8 cellular contexts compared by ENCODE assay signal in genomic region chr2:130337735-130338325, GRCh38. TPM values are rescaled to one million over a fixed set of nuclear protein-coding genes. Genes with fewer than 3 reads are reported as not detected.
DNase-seq lines count a peak whose midpoint lies in the region; ATAC-seq, FAIRE-seq and TF ChIP-seq lines count a peak whose summit lies in the region.

No MANE protein-coding gene starts in this region.

- TF ChIP-seq CTCF in HCT116 (IDR thresholded peaks at IDR 0.05 in 2 of 3, conservative IDR thresholded peaks at IDR 0.05 in 1 of 3; ENCODE audit: borderline replicate concordance in 1 of 3, insufficient read depth in 1 of 3, low read depth in 2 of 3, low read length in 2 of 3) (no peak), GM12878 (IDR thresholded peaks at IDR 0.05 in 2 of 3, conservative IDR thresholded peaks at IDR 0.05 in 1 of 3; ENCODE audit: control insufficient read depth in 2 of 3, extremely low read depth in 1 of 3, insufficient read depth in 1 of 3, low read depth in 3 of 3, low read length in 3 of 3) (no peak)

- SMC1A ChIA-PET in GM12878 (lab: Charles Lee; ENCODE audit: uncharacterized antibody, unreplicated experiment): interaction anchor here (1.2 to 1.4 kb wide), 2 partner anchors 35 to 38 kb away, joined by 3 to 8 read pairs; no protein-coding TSS in a partner anchor

- no peak for ATAC-seq in HCT116
- ATAC-seq in GM12878: no peak
- ATAC-seq in esophagus mucosa: no peak

- no peak for TF ChIP-seq RAD21 in HCT116 (IDR thresholded peaks at IDR 0.05; ENCODE audit: low read depth)
- TF ChIP-seq RAD21 in GM12878 (IDR thresholded peaks at IDR 0.05; ENCODE audit: insufficient read depth, low read depth, low read length): no peak

- no peak for FAIRE-seq in GM12878 (lab: Jason Lieb, UNC)

- H3K4me2 ChIP-seq in HCT116 (ENCODE audit: low read length) (peak overlapping the region; percentile 90), GM12878 (ENCODE audit: control insufficient read depth, insufficient read depth) (no peak overlapping the region)

- POLR2A ChIA-PET in HCT116 (lab: Charles Lee): no interaction called here
- POLR2A ChIA-PET in GM12878 (lab: Charles Lee): interaction anchor here (0.6 to 1.5 kb wide), 2 partner anchors 14 to 754 kb away, joined by 4 read pairs; no protein-coding TSS in a partner anchor

- peak overlapping the region; percentile 36 for H3K27ac ChIP-seq in HCT116 (ENCODE audit: low read depth, low read length)
- no peak overlapping the region for H3K27ac ChIP-seq in GM12878 (ENCODE audit: control insufficient read depth, insufficient read depth)

- no peaks in the 10 kb centered on the region for H3K9me3 ChIP-seq in HCT116 (ENCODE audit: control insufficient read depth in 1 of 2, insufficient read depth in 1 of 2, low read depth in 1 of 2, low read length in 2 of 2)
- H3K9me3 ChIP-seq in GM12878 (replicated peaks; ENCODE audit: control insufficient read depth, insufficient read depth, low read length): no peaks in the 10 kb centered on the region; the same call in 2 of the 3 replicates

- no peak for TF ChIP-seq EP300 in GM12878 (IDR thresholded peaks at IDR 0.05; ENCODE audit: borderline replicate concordance in 1 of 2, control insufficient read depth in 1 of 2, low read depth in 2 of 2, low read length in 2 of 2)

- H3K79me2 ChIP-seq in HCT116 (ENCODE audit: insufficient read depth, low read length) (peaks cover 2% of the 10 kb centered on the region; the same call in 1 of the 2 replicates), GM12878 (ENCODE audit: control insufficient read depth, insufficient read depth, low read length) (peaks cover 1% of the 10 kb centered on the region)

- H3K36me3 ChIP-seq in HCT116 (ENCODE audit: control insufficient read depth in 1 of 2, insufficient read depth in 2 of 2, low read length in 2 of 2) (peaks cover 0 to 4% of the 10 kb centered on the region in 2 experiments; a peak in 2 of 4 replicates), GM12878 (ENCODE audit: control insufficient read depth in 2 of 2, insufficient read depth in 2 of 2, low read length in 1 of 2) (peaks cover 0 to 1% of the 10 kb centered on the region in 2 experiments; a peak in 2 of 4 replicates)

- no peaks in the 10 kb centered on the region for H4K20me1 ChIP-seq in HCT116 (ENCODE audit: insufficient read depth)
- H4K20me1 ChIP-seq in GM12878 (ENCODE audit: control insufficient read depth, insufficient read depth): no peaks in the 10 kb centered on the region

- DNase-seq in A172 (ENCODE audit: low spot score) (peak; percentile 81), HCT116 (ENCODE audit: low read depth, low spot score) (no peak), GM12878 (ENCODE audit: low read depth, low spot score) (no peak), iris pigment epithelial cell (ENCODE audit: low read depth) (peak; percentile 89), iPS-NIHi11 (ENCODE audit: low spot score) (no peak), NOMO-1 (lab: John Stamatoyannopoulos, UW; ENCODE audit: unreplicated experiment in 2 of 2) (no peak), NCI-H2107 treated with DMSO at 0.1 percent for 48 hours (lab: John Stamatoyannopoulos, UW; ENCODE audit: unreplicated experiment) (no peak)

- no peaks in the 10 kb centered on the region for H3K9me2 ChIP-seq in HCT116 (ENCODE audit: insufficient read depth)

- BruUV-seq in HCT116 (replicated peaks; lab: Mats Ljungman, UMichigan): no TSS peak
- BruUV-seq in GM12878 (replicated peaks; lab: Mats Ljungman, UMichigan): no TSS peak

- CTCF ChIA-PET in HCT116 (lab: Charles Lee) (no interaction called here), GM12878 (lab: Yijun Ruan, JAX) (interaction anchor here (0.6 to 9.8 kb wide), 5 partner anchors 35 to 1335 kb away, joined by 4 to 74 read pairs (median 4); partner anchors contain the start of genes MZT2B and SMPD4)

- no peak overlapping the region for H3K9ac ChIP-seq in HCT116 (ENCODE audit: low read length)
- H3K9ac ChIP-seq in GM12878 (ENCODE audit: control insufficient read depth, insufficient read depth, low read length): no peak overlapping the region

- in situ Hi-C loops in GM12878 (cut with MboI): loop anchor here (5.0 to 25.0 kb wide), 4 partner anchors 156 to 1474 kb away; partner anchors contain the start of genes MZT2B and SMPD4

- no peaks in the 10 kb centered on the region for H3K27me3 ChIP-seq in HCT116 (ENCODE audit: insufficient read depth, low read length)
- H3K27me3 ChIP-seq in GM12878 (replicated peaks in 1 of 2; ENCODE audit: control insufficient read depth in 2 of 2, insufficient read depth in 2 of 2, low read length in 1 of 2): no peaks in the 10 kb centered on the region

- H2AFZ ChIP-seq in HCT116 (ENCODE audit: low read depth, low read length, poor library complexity, severe bottlenecking) (no peak overlapping the region), GM12878 (ENCODE audit: control insufficient read depth, low read depth, low read length) (no peak overlapping the region)

- WGBS in GM12878 (ENCODE audit: insufficient coverage, insufficient replicate concordance, low lambda C conversion rate, missing lambda C conversion rate): 84% methylated on average over 8 of the region's 8 CpGs

- RAD21 ChIA-PET in HCT116 (lab: Charles Lee; ENCODE audit: low non-redundant PET in 1 of 2, low total read pairs in 2 of 2, uncharacterized antibody in 2 of 2, unreplicated experiment in 2 of 2) (no interaction called here), GM12878 (lab: Charles Lee; ENCODE audit: unreplicated experiment) (interaction anchor here (1.9 kb wide), 1 partner anchor 35 kb away, joined by 7 read pairs; no protein-coding TSS in a partner anchor)

- peaks cover 11 to 26% of the 10 kb centered on the region in 2 experiments for H3K4me1 ChIP-seq in HCT116 (ENCODE audit: control insufficient read depth in 1 of 2, insufficient read depth in 2 of 2, low read length in 2 of 2)
- 0 out of 2 replicates have a peak, but pooled peaks cover 6% of the 10 kb centered on the region for H3K4me1 ChIP-seq in GM12878 (ENCODE audit: control insufficient read depth, insufficient read depth, low read length)

- TF ChIP-seq POLR2A in HCT116 (IDR thresholded peaks at IDR 0.05; ENCODE audit: borderline replicate concordance, extremely low read depth, insufficient read depth, insufficient read length) (no peak), GM12878 (IDR thresholded peaks at IDR 0.05; ENCODE audit: low read depth, low read length) (no peak)

- H3K4me3 ChIP-seq in HCT116 (replicated peaks in 1 of 2; ENCODE audit: low read depth in 1 of 2, low read length in 2 of 2) (no peak overlapping the region), GM12878 (no peak overlapping the region)

- intact Hi-C loops in HCT116 (cut with micrococcal nuclease): no loop called here
- intact Hi-C loops in GM12878 (cut with micrococcal nuclease; ENCODE audit: unreplicated experiment): loop anchor here (1.0 to 10.0 kb wide), 4 partner anchors 313 to 1807 kb away; no protein-coding TSS in a partner anchor

RNA-seq across cellular contexts. Expression of gene IMP4, which starts 4.9 kb away (rescaled TPM):
- total RNA-seq in A172 (2014; rRNA removed; shearing (Covaris generic)): 139 and 142 TPM in 2 replicates
- total RNA-seq in HCT116 (2021; ENCODE audit: unreplicated experiment) (121 TPM), GM12878 (2014; rRNA removed) (181 and 209 TPM in 2 replicates), GM12878 (2014; rRNA removed; fragmentation: Illumina TruSeq; extraction: Trizol) (74.9 and 85.3 TPM in 2 replicates), GM12878 (2021) (166 and 171 TPM in 2 replicates), esophagus mucosa (47.5 TPM)
- polyA plus RNA-seq in HCT116 (2012): 136 and 146 TPM in 2 replicates
- total RNA-seq in GM12878 (2013; cell fraction: nucleolus; rRNA removed): 66.8 and 77.9 TPM in 2 replicates
- 61.6 TPM for polyA plus RNA-seq in GM12878 (2011; ENCODE audit: low read depth)
- polyA plus RNA-seq in GM12878 (2011; rRNA removed) (78.0 and 162 TPM in 2 replicates), GM12878 (2014; fragmentation: Illumina TruSeq; extraction: Trizol) (43.2 and 70.5 TPM in 2 replicates), GM12878 (2014; fragmentation: Nextera tagmentation; extraction: Ambion mirVana) (100 to 1,000 TPM in 1 of 2 experiments, 10 to 100 TPM in 1; 41.4 to 100 TPM), GM12878 (2014; rRNA removed) (242 and 273 TPM in 2 replicates), GM12878 (2016; fragmentation: Nextera tagmentation; extraction: Ambion mirVana) (100 to 1,000 TPM; 183 to 206 TPM)
- 306 and 444 TPM in 2 replicates for polyA plus RNA-seq in GM12878 (2011; cell fraction: cytosol; rRNA removed)
- polyA plus RNA-seq in GM12878 (2011; cell fraction: nucleus; rRNA removed): 402 and 407 TPM in 2 replicates
- polyA plus RNA-seq in GM12878 (2012): 134 and 142 TPM in 2 replicates
- 132 and 174 TPM in 2 replicates for polyA minus RNA-seq in GM12878 (2011; rRNA and poly(A)+ RNA removed)
- 64.4 and 65.1 TPM in 2 replicates for polyA minus RNA-seq in GM12878 (2011; cell fraction: cytosol; rRNA and poly(A)+ RNA removed)
- polyA minus RNA-seq in GM12878 (2011; cell fraction: nucleus; rRNA and poly(A)+ RNA removed): 89.7 and 141 TPM in 2 replicates

RNA-seq across cellular contexts. Expression of gene PTPN18, which starts 18.0 kb away (rescaled TPM):
- total RNA-seq in A172 (2014; rRNA removed; shearing (Covaris generic)): 21.0 and 25.9 TPM in 2 replicates
- total RNA-seq in HCT116 (2021; ENCODE audit: unreplicated experiment): 52.4 TPM
- 27.1 and 27.9 TPM in 2 replicates for polyA plus RNA-seq in HCT116 (2012)
- total RNA-seq in GM12878 (2013; cell fraction: nucleolus; rRNA removed): 33.3 and 40.8 TPM in 2 replicates
- total RNA-seq in GM12878 (2014; rRNA removed): 31.4 and 36.9 TPM in 2 replicates
- 38.5 and 39.8 TPM in 2 replicates for total RNA-seq in GM12878 (2014; rRNA removed; fragmentation: Illumina TruSeq; extraction: Trizol)
- total RNA-seq in GM12878 (2021): 41.9 and 43.1 TPM in 2 replicates
- polyA plus RNA-seq in GM12878 (2011; ENCODE audit: low read depth): 26.0 TPM
- 29.3 and 47.0 TPM in 2 replicates for polyA plus RNA-seq in GM12878 (2011; rRNA removed)
- polyA plus RNA-seq in GM12878 (2011; cell fraction: cytosol; rRNA removed): 50.1 and 55.8 TPM in 2 replicates
- 44.1 and 45.8 TPM in 2 replicates for polyA plus RNA-seq in GM12878 (2011; cell fraction: nucleus; rRNA removed)
- 37.9 and 44.0 TPM in 2 replicates for polyA plus RNA-seq in GM12878 (2012)
- 89.9 and 99.8 TPM in 2 replicates for polyA plus RNA-seq in GM12878 (2014; fragmentation: Illumina TruSeq; extraction: Trizol)
- polyA plus RNA-seq in GM12878 (2014; fragmentation: Nextera tagmentation; extraction: Ambion mirVana): 10 to 100 TPM; 14.8 to 17.5 TPM
- 58.4 and 58.8 TPM in 2 replicates for polyA plus RNA-seq in GM12878 (2014; rRNA removed)
- polyA plus RNA-seq in GM12878 (2016; fragmentation: Nextera tagmentation; extraction: Ambion mirVana): 10 to 100 TPM; 43.7 to 45.6 TPM
- polyA minus RNA-seq in GM12878 (2011; rRNA and poly(A)+ RNA removed): 22.4 and 27.1 TPM in 2 replicates
- 13.2 and 13.4 TPM in 2 replicates for polyA minus RNA-seq in GM12878 (2011; cell fraction: cytosol; rRNA and poly(A)+ RNA removed)
- polyA minus RNA-seq in GM12878 (2011; cell fraction: nucleus; rRNA and poly(A)+ RNA removed): 17.3 and 30.1 TPM in 2 replicates
- total RNA-seq in esophagus mucosa: 19.8 TPM

Comparison
In these comparisons a context has a peak if more than half of its experiments do, and no peak if none do; other contexts are left out.
1. DNase-seq: peak in A172 (single experiment) and iris pigment epithelial cell (single experiment); none in HCT116 (single experiment), GM12878 (single experiment), iPS-NIHi11 (single experiment), NOMO-1 (0 of 2) and NCI-H2107 treated with DMSO at 0.1 percent for 48 hours (single experiment).